ENCODE assay signal across 11 cellular contexts in genomic region chr12:130316269-130316668, GRCh38. TPM values are rescaled to one million over a fixed set of nuclear protein-coding genes. Genes with fewer than 3 reads are reported as not detected.
"Had no signal": no experiment of that assay in that cellular context is flagged by ENCODE, and none has a peak within 500 bp of the region (broad histone marks: within the 10 kb centered on the region; RNA-seq: fewer than 3 reads in every experiment).

No MANE protein-coding gene starts in this region.

- H3K9ac ChIP-seq: GM23248 had no signal

- H3K36me3 Mint-ChIP-seq: IgD-negative memory B cell had no signal

- H3K4me1 Mint-ChIP-seq: IgD-negative memory B cell had no signal

- DNase-seq: GM23248, GOT3, H7, HFFc6 had no signal

- H3K4me3 Mint-ChIP-seq: HFFc6, IgD-negative memory B cell had no signal

- H3K4me3 ChIP-seq: GM23248, HAP-1, K562 had no signal

- H3K27me3 Mint-ChIP-seq: IgD-negative memory B cell had no signal

- H3K27ac Mint-ChIP-seq: HFFc6, IgD-negative memory B cell had no signal

- ATAC-seq: HCT116, HepG2, K562 had no signal

- H3K9me3 ChIP-seq: HAP-1 had no signal

- H2AFZ ChIP-seq: GM23248 had no signal

- H3K27ac ChIP-seq: GM23248, HL-60 had no signal

- H3K36me3 ChIP-seq: HAP-1 had no signal

- H3K4me1 ChIP-seq: HAP-1 had no signal

RNA-seq across cellular contexts. Expression of gene PIWIL1, which starts 21.4 kb away (rescaled TPM):
- total RNA-seq: GM23248, H7, HepG2, HFFc6, HT1080, K562 had no signal
- polyA plus RNA-seq: GM23248, HepG2, IgD-negative memory B cell, K562 had no signal
